In the genomic region with DNA sequence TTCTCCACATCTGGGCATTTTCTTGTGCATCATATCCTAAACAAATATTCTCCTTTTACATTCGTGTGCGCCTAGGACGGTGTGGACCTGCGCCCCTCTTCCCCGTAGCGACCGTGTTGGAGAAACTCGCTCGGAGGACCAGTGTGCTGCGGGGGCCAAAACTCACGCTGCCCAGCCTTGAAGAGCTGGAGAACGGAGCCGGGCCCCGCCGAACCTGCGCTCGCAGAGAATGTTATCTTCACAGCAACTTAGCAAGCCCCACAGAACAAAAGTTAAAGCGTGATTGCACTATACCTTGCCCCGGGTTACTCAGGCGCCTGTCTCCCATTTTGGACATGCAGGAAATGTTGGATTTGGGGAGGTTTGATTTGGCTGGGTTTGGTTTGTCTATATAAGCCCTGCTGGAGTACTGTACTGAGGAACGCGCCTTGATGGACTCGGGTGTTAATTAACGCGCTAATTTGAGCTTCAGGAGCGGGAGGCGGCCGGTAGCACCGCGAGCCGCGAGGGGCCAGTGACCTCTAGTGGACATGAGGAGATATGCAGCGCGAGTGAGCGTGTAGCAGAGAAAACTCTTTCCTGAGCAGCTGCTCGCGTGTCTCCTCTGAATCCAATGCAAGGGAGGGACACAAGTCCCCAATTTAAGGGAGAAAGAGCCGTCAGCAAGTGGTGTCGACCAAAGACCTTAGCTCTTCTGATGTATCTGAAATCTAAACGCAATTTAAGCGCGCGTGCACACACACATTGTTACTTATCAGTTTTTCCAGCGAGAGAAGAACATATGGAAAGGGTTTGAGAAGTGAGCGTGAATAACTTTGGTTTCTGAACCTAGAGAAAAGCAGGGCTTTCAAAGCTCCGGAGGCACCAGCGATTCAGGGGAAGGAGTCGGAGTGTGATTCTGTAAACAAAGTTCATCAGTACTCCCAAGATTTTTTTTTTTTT, we compare ENCODE assay signal across 8 cellular contexts.
DNase-seq lines count a peak whose midpoint lies in the region; ATAC-seq and TF ChIP-seq lines count a peak whose summit lies in the region.

No MANE protein-coding gene starts in this region.

- no peaks in the 10 kb centered on the region for H3K36me3 ChIP-seq in Panc1 (ENCODE audit: control insufficient read depth, insufficient read depth, low read length)
- H3K36me3 ChIP-seq in neuronal stem cell (replicated peaks in 1 of 2; ENCODE audit: control insufficient read depth in 2 of 2, insufficient read depth in 2 of 2, low read length in 2 of 2) = no peaks in the 10 kb centered on the region

- CTCF ChIA-PET in Panc1 (lab: Charles Lee) = interaction anchor here (0.5 to 1.1 kb wide), 5 partner anchors 15 to 1578 kb away, joined by 3 to 12 read pairs (median 3); no protein-coding TSS in a partner anchor

- no peak overlapping the region for H3K4ac ChIP-seq in neuronal stem cell (ENCODE audit: low read length)

- peak; percentile 89 for DNase-seq in DMS 273 (lab: John Stamatoyannopoulos, UW; ENCODE audit: unreplicated experiment)
- DNase-seq in GM20000 (ENCODE audit: low spot score) = peak; percentile 86
- DNase-seq in Panc1 (ENCODE audit: low read depth, low spot score) = no peak
- DNase-seq in activated T-helper 9 cell treated with anti-CD3 and anti-CD28 coated beads, Interleukin-2, amount 50 U/mL, for 16 hours (ENCODE audit: low read depth) = peak; percentile 19
- DNase-seq in fibroblast of the conjunctiva (ENCODE audit: low read depth) = peak; percentile 17
- DNase-seq in neuronal stem cell (ENCODE audit: low spot score) = no peak

- no peak overlapping the region for H2BK12ac ChIP-seq in neuronal stem cell (ENCODE audit: low read length)

- no peaks in the 10 kb centered on the region for H3K79me1 ChIP-seq in neuronal stem cell (ENCODE audit: low read depth, low read length)

- in situ Hi-C loops in Panc1 (cut with HindIII; ENCODE audit: low pct_unique_long_range_greater_than_20kb, low sequenced_read_pairs) = loop anchor here (25.0 kb wide), 1 partner anchor 929 kb away; no protein-coding TSS in a partner anchor

- peak overlapping the region; percentile 69 for H2AFZ ChIP-seq in neuronal stem cell (ENCODE audit: low read length)

- no CpG with 5 or more reads among the region's 48 CpGs for WGBS in neuronal stem cell (ENCODE audit: extremely low coverage in 2 of 2, insufficient read length in 2 of 2, insufficient replicate concordance in 1 of 2), 2 donors

- no peak overlapping the region for H2AK5ac ChIP-seq in neuronal stem cell (ENCODE audit: low read depth, low read length)

- H3K23ac ChIP-seq in neuronal stem cell (ENCODE audit: low read depth, low read length, poor library complexity) = no peak overlapping the region

- peak overlapping the region; percentile 30 to 56 for H3K4me3 ChIP-seq in Panc1 (ENCODE audit: low read depth in 2 of 2, low read length in 2 of 2)
- H3K4me3 ChIP-seq in neuronal stem cell (ENCODE audit: low read length in 2 of 2) = no peak overlapping the region

- H4K91ac ChIP-seq in neuronal stem cell (ENCODE audit: low read depth, low read length, poor library complexity) = no peak overlapping the region

- no peak overlapping the region for H3K9ac ChIP-seq in neuronal stem cell (ENCODE audit: low read depth, low read length, poor library complexity)

- peaks cover 10% of the 10 kb centered on the region; the same call in 1 of the 2 replicates for H3K4me1 ChIP-seq in Panc1 (ENCODE audit: control insufficient read depth, insufficient read depth, low read length)
- peaks cover 2 to 10% of the 10 kb centered on the region in 2 donors for H3K4me1 ChIP-seq in neuronal stem cell (ENCODE audit: control insufficient read depth in 2 of 2, insufficient read depth in 1 of 2, low read depth in 1 of 2, low read length in 2 of 2)

- intact Hi-C loops in Panc1 (cut with micrococcal nuclease; ENCODE audit: unreplicated experiment) = loop anchor here (1.0 to 10.0 kb wide), 2 partner anchors 910 to 1266 kb away; no protein-coding TSS in a partner anchor

- H3K4me2 ChIP-seq in neuronal stem cell (ENCODE audit: insufficient read depth, low read length, poor library complexity, severe bottlenecking) = no peak overlapping the region

- H3K9me3 ChIP-seq in Panc1 (ENCODE audit: control insufficient read depth, insufficient read depth, low read depth, low read length) (no peaks in the 10 kb centered on the region), neuronal stem cell (replicated peaks in 1 of 2; ENCODE audit: control insufficient read depth in 2 of 2, insufficient read depth in 1 of 2, low read depth in 1 of 2, low read length in 2 of 2) (peaks cover 3 to 4% of the 10 kb centered on the region in 2 donors)

- H2BK120ac ChIP-seq in neuronal stem cell (ENCODE audit: low read depth, low read length) = no peak overlapping the region

- TF ChIP-seq CTCF in GM20000 (IDR thresholded peaks at IDR 0.05; ENCODE audit: extremely low read depth, missing control alignments) (peak; percentile 98), Panc1 (IDR thresholded peaks at IDR 0.05) (peak; percentile 99)

- no peak overlapping the region for H2BK5ac ChIP-seq in neuronal stem cell (ENCODE audit: low read length)

- peak overlapping the region; percentile 44 for H3K18ac ChIP-seq in neuronal stem cell (ENCODE audit: low read length)

- H3K27ac ChIP-seq in Panc1 (ENCODE audit: low read length) = no peak overlapping the region
- H3K27ac ChIP-seq in neuronal stem cell (replicated peaks; ENCODE audit: low read length) = no peak overlapping the region
- peak overlapping the region; percentile 90 for H3K27ac ChIP-seq in temporal lobe (ENCODE audit: low read depth, low read length)

- H4K8ac ChIP-seq in neuronal stem cell (ENCODE audit: low read depth, low read length) = no peak overlapping the region

- no TSS peak for BruUV-seq in Panc1 (replicated peaks; lab: Mats Ljungman, UMichigan)

- H2BK15ac ChIP-seq in neuronal stem cell (ENCODE audit: low read length) = no peak overlapping the region

- ATAC-seq in HG03575 (IDR thresholded peaks at IDR 0.05; ENCODE audit: extremely low read depth, insufficient number of reproducible peaks, low FRiP score, unreplicated experiment) = peak; percentile 54
- ATAC-seq in Panc1 = peak; percentile 92

- H3K27me3 ChIP-seq in Panc1 (ENCODE audit: control insufficient read depth, insufficient read depth, low read length) (peaks cover 4% of the 10 kb centered on the region), neuronal stem cell (ENCODE audit: control insufficient read depth in 3 of 3, insufficient read depth in 3 of 3, low read depth in 1 of 3, low read length in 3 of 3) (peaks cover 64 to 100% (median 96%) of the 10 kb centered on the region in 3 experiments)

- POLR2A ChIA-PET in Panc1 (lab: Charles Lee) = interaction anchor here (0.7 kb wide), 2 partner anchors 174 to 548 kb away, joined by 4 to 7 read pairs; no protein-coding TSS in a partner anchor

- H3K14ac ChIP-seq in neuronal stem cell (ENCODE audit: low read length) = no peak overlapping the region

Comparison
In these comparisons a context has a peak if more than half of its experiments do, and no peak if none do; other contexts are left out.
1. DNase-seq: peak in DMS 273 (single experiment), GM20000 (single experiment), activated T-helper 9 cell treated with anti-CD3 and anti-CD28 coated beads, Interleukin-2, amount 50 U/mL, for 16 hours (single experiment) and fibroblast of the conjunctiva (single experiment); none in Panc1 (single experiment) and neuronal stem cell (single experiment).
2. H3K4me3 ChIP-seq: peak in Panc1 (2 of 2); none in neuronal stem cell (0 of 2).